3 cellular contexts compared by ENCODE assay signal in genomic region chr13:48647625-48648024, GRCh38.
TF ChIP-seq lines count a peak whose summit lies in the region.

No MANE protein-coding gene starts in this region.

TF ChIP-seq in HCT116, 20 proteins besides CTCF, POLR2A, EP300 and RAD21:
- TF ChIP-seq CEBPB (IDR thresholded peaks at IDR 0.05; ENCODE audit: low read depth) (no peak), ZNF274 (IDR thresholded peaks at IDR 0.05; ENCODE audit: low read depth, low read length) (no peak), TCF7L2 (IDR thresholded peaks at IDR 0.05; ENCODE audit: borderline replicate concordance, extremely low read depth, insufficient read depth, insufficient read length) (no peak)
TF ChIP-seq in HCT116: peak in this region for 0.

TF ChIP-seq in GM12878, 131 proteins besides CTCF, POLR2A, EP300 and RAD21:
- peak; percentile 25; the same call in 1 of the 2 replicates for TF ChIP-seq SMC3 (IDR thresholded peaks at IDR 0.05; ENCODE audit: borderline replicate concordance, low read length)
- TF ChIP-seq RB1 (IDR thresholded peaks at IDR 0.05; ENCODE audit: borderline replicate concordance): no peak
TF ChIP-seq in GM12878: peak in this region for 1.

TF ChIP-seq in HepG2, 621 proteins besides CTCF, POLR2A, EP300 and RAD21:
- no peak for TF ChIP-seq ZNF841 (CRISPR knock-in tag; IDR thresholded peaks at IDR 0.05; ENCODE audit: borderline replicate concordance)
- no peak for TF ChIP-seq TEF (CRISPR knock-in tag; IDR thresholded peaks at IDR 0.05)
- TF ChIP-seq STAG1 (CRISPR knock-in tag; IDR thresholded peaks at IDR 0.05): peak; percentile 93
- TF ChIP-seq SMC3 (IDR thresholded peaks at IDR 0.05; ENCODE audit: low read length): peak; percentile 73
- 0 out of 2 replicates have a peak, but pooled peaks have one; percentile 8 for TF ChIP-seq FOXA3 (CRISPR knock-in tag; IDR thresholded peaks at IDR 0.05)
- no peak for TF ChIP-seq PAXIP1 (CRISPR knock-in tag; conservative IDR thresholded peaks at IDR 0.05)
